16 cellular contexts compared by ENCODE assay signal in the genomic region with DNA sequence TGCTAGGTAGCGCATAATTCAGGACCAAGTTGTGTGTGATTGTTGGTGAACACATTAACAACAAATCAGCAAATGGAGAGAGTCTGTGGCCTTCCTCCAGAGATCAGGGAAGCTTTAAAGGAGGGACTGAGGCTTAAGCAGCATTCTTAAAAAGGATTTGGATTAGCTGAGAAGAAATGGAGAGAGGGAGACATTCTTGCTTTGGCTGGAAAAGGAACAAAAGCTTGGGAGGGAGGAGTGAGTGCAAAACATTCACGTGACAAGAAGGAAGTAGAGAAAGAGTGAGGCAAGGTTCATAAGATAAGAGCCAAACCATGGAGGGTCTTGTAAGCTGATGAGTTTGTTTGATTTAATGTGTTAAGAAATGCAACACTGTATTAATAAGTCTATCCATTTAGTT.
A peak's percentile ranks its signal among the peaks of the same experiment; 100 is the strongest.
DNase-seq lines count a peak whose midpoint lies in the region; ATAC-seq and TF ChIP-seq lines count a peak whose summit lies in the region.
"Had no signal": no experiment of that assay in that cellular context is flagged by ENCODE, and none has a peak within 500 bp of the region (broad histone marks: within the 10 kb centered on the region; RNA-seq: fewer than 3 reads in every experiment).

No MANE protein-coding gene starts in this region.

- POLR2A ChIA-PET in PC-9 (lab: Charles Lee; ENCODE audit: unreplicated experiment): no interaction called here

- H3K4me3 ChIP-seq in fibroblast of lung (replicated peaks in 1 of 4; ENCODE audit: control extremely low read depth in 1 of 4, insufficient read depth in 1 of 4, low read depth in 3 of 4, low read length in 4 of 4) (no peak overlapping the region), neural progenitor cell (no peak overlapping the region), right atrium auricular region (no peak overlapping the region), PC-9 (no peak overlapping the region)
- H3K4me3 ChIP-seq: GM12878 had no signal

- H3K27ac Mint-ChIP-seq in neural progenitor cell: peak overlapping the region; percentile 8
- H3K27ac Mint-ChIP-seq: B cell; CD4-positive, alpha-beta T cell had no signal

- ATAC-seq in GM18870 (IDR thresholded peaks at IDR 0.05; ENCODE audit: unreplicated experiment): no peak
- ATAC-seq: GM12878, HepG2 had no signal

- H3K9me3 ChIP-seq in fibroblast of lung (ENCODE audit: control insufficient read depth, insufficient read depth, low read depth, low read length) (no peaks in the 10 kb centered on the region), neural progenitor cell (ENCODE audit: low read depth) (no peaks in the 10 kb centered on the region), right atrium auricular region (no peaks in the 10 kb centered on the region), PC-9 (ENCODE audit: insufficient read depth, low read depth) (peaks cover 6% of the 10 kb centered on the region)

- H3K27ac ChIP-seq in fibroblast of lung (ENCODE audit: insufficient read depth, low read length) (no peak overlapping the region), neural progenitor cell (peak overlapping the region; percentile 73), right atrium auricular region (no peak overlapping the region), PC-9 (no peak overlapping the region)

- no peaks in the 10 kb centered on the region for H3K9me3 Mint-ChIP-seq in neural progenitor cell
- H3K9me3 Mint-ChIP-seq: CD4-positive, alpha-beta T cell; H9 had no signal

- H3K79me2 ChIP-seq in fibroblast of lung (ENCODE audit: control insufficient read depth, insufficient read depth, low read length): no peaks in the 10 kb centered on the region
- no peaks in the 10 kb centered on the region for H3K79me2 ChIP-seq in neural progenitor cell (ENCODE audit: low read depth)
- H3K79me2 ChIP-seq in PC-9 (ENCODE audit: low read depth): no peaks in the 10 kb centered on the region

- no peaks in the 10 kb centered on the region for H3K36me3 ChIP-seq in fibroblast of lung (ENCODE audit: control insufficient read depth, insufficient read depth, low read length)
- no peaks in the 10 kb centered on the region for H3K36me3 ChIP-seq in neural progenitor cell
- no peaks in the 10 kb centered on the region for H3K36me3 ChIP-seq in right atrium auricular region
- no peaks in the 10 kb centered on the region for H3K36me3 ChIP-seq in PC-9 (ENCODE audit: low read depth)

- H3K36me3 Mint-ChIP-seq in neural progenitor cell: no peaks in the 10 kb centered on the region

- H3K27me3 ChIP-seq in fibroblast of lung (ENCODE audit: control insufficient read depth, insufficient read depth, low read length) (no peaks in the 10 kb centered on the region), neural progenitor cell (no peaks in the 10 kb centered on the region), right atrium auricular region (no peaks in the 10 kb centered on the region), PC-9 (ENCODE audit: insufficient read depth, low read depth) (no peaks in the 10 kb centered on the region)

- H3K4me1 ChIP-seq in fibroblast of lung (ENCODE audit: control insufficient read depth, extremely low read depth, insufficient read depth, low read length): no peaks in the 10 kb centered on the region
- peaks cover 27% of the 10 kb centered on the region for H3K4me1 ChIP-seq in neural progenitor cell
- H3K4me1 ChIP-seq in right atrium auricular region: no peaks in the 10 kb centered on the region
- no peaks in the 10 kb centered on the region for H3K4me1 ChIP-seq in PC-9 (replicated peaks; ENCODE audit: insufficient read depth)

- H3F3A ChIP-seq in neural progenitor cell (ENCODE audit: low read depth): peaks cover 18% of the 10 kb centered on the region
- no peaks in the 10 kb centered on the region for H3F3A ChIP-seq in PC-9 (ENCODE audit: insufficient read depth, low read depth)

- BruUV-seq in PC-9 (replicated peaks; lab: Mats Ljungman, UMichigan): no TSS peak

- TF ChIP-seq CTCF in fibroblast of lung (conservative IDR thresholded peaks at IDR 0.05 in 1 of 2, IDR thresholded peaks at IDR 0.05 in 1 of 2; ENCODE audit: low read depth in 1 of 2, low read length in 2 of 2) (no peak), neural progenitor cell (IDR thresholded peaks at IDR 0.05) (no peak), right atrium auricular region (IDR thresholded peaks at IDR 0.05) (no peak), PC-9 (conservative IDR thresholded peaks at IDR 0.05) (no peak)

- H2AFZ ChIP-seq in fibroblast of lung (ENCODE audit: low read length) (peak overlapping the region; percentile 4), neural progenitor cell (replicated peaks) (peak overlapping the region; percentile 53), PC-9 (no peak overlapping the region)

- H4K20me1 ChIP-seq in fibroblast of lung (ENCODE audit: control insufficient read depth, extremely low read depth, insufficient read depth, low read length) (no peaks in the 10 kb centered on the region), neural progenitor cell (ENCODE audit: low read depth) (no peaks in the 10 kb centered on the region), PC-9 (ENCODE audit: insufficient read depth) (no peaks in the 10 kb centered on the region)

- CTCF ChIA-PET in PC-9 (lab: Charles Lee): no interaction called here

- peak; percentile 85 for DNase-seq in NCI-H82 (lab: John Stamatoyannopoulos, UW)
- DNase-seq in fibroblast of lung (ENCODE audit: low read depth in 2 of 2): no peak
- DNase-seq in neural progenitor cell (ENCODE audit: low spot score): peak; percentile 74
- DNase-seq in NCI-H345 treated with DMSO at 0.1 percent for 48 hours (lab: John Stamatoyannopoulos, UW; ENCODE audit: unreplicated experiment): no peak
- DNase-seq in right atrium auricular region (ENCODE audit: low spot score): no peak
- DNase-seq in PC-9: no peak
- DNase-seq: C1 segment of cervical spinal cord; Calu3; CD4-positive, alpha-beta T cell; DMS 273 treated with DMSO at 0.1 percent for 48 hours; GOT3; H9 had no signal

- H3K4me2 ChIP-seq in fibroblast of lung (ENCODE audit: extremely low read depth, insufficient read depth, low read length) (no peak overlapping the region), neural progenitor cell (peak overlapping the region; percentile 60), PC-9 (no peak overlapping the region)

- no peaks in the 10 kb centered on the region for H3K27me3 Mint-ChIP-seq in neural progenitor cell (ENCODE audit: insufficient read depth, low read depth)

- H3K9ac ChIP-seq in fibroblast of lung (ENCODE audit: insufficient read depth, low read length) (no peak overlapping the region), neural progenitor cell (no peak overlapping the region)

- no peaks in the 10 kb centered on the region for H3K9me2 ChIP-seq in PC-9 (ENCODE audit: insufficient read depth)

- H3K4me3 Mint-ChIP-seq in neural progenitor cell: no peak overlapping the region
- H3K4me3 Mint-ChIP-seq: B cell; CD4-positive, alpha-beta T cell; H9 had no signal

- intact Hi-C loops in PC-9 (cut with micrococcal nuclease; ENCODE audit: unreplicated experiment): no loop called here

- H3K4me1 Mint-ChIP-seq in neural progenitor cell: peaks cover 7% of the 10 kb centered on the region
- H3K4me1 Mint-ChIP-seq: B cell had no signal

Comparison
In these comparisons a context has a peak if more than half of its experiments do, and no peak if none do; other contexts are left out.
1. DNase-seq: peak in NCI-H82 (single experiment) and neural progenitor cell (single experiment); none in fibroblast of lung (0 of 2), NCI-H345 treated with DMSO at 0.1 percent for 48 hours (single experiment), right atrium auricular region (single experiment) and PC-9 (0 of 2).